ENCODE assay signal across 8 cellular contexts in genomic region chr12:121795029-121795977, GRCh38.
A peak's percentile ranks its signal among the peaks of the same experiment; 100 is the strongest.
DNase-seq lines count a peak whose midpoint lies in the region; ATAC-seq and TF ChIP-seq lines count a peak whose summit lies in the region.

No MANE protein-coding gene starts in this region.

- H3K27ac Mint-ChIP-seq in central memory CD8-positive, alpha-beta T cell (ENCODE audit: low read depth): peak overlapping the region; percentile 91

- H3K9me3 Mint-ChIP-seq in central memory CD8-positive, alpha-beta T cell: no peaks in the 10 kb centered on the region

- peaks cover 55% of the 10 kb centered on the region for H3K36me3 Mint-ChIP-seq in central memory CD8-positive, alpha-beta T cell (ENCODE audit: insufficient read depth)

- DNase-seq in AG20443 (ENCODE audit: low spot score): peak; percentile 80
- peak; percentile 87 for DNase-seq in GM20000 (ENCODE audit: low spot score)
- DNase-seq in NCI-H2171 (lab: John Stamatoyannopoulos, UW): peak; percentile 57
- DNase-seq in activated CD4-positive, CD25-positive, alpha-beta regulatory T cell treated with anti-CD3 and anti-CD28 coated beads, Interleukin-2, amount 50 U/mL, for 72 hours: peak; percentile 88
- peak; percentile 76 to 84 for DNase-seq in central memory CD8-positive, alpha-beta T cell (ENCODE audit: low spot score in 2 of 2)
- DNase-seq in kidney glomerular epithelial cell (lab: John Stamatoyannopoulos, UW): peak; percentile 48
- DNase-seq in stimulated activated CD4-positive, alpha-beta T cell treated with anti-CD3 and anti-CD28 coated beads, Interleukin-15, amount 100 ng/mL, for 1 hour (ENCODE audit: low read depth in 1 of 2, low spot score in 1 of 2): peak; percentile 74 to 77

- H3K4me3 Mint-ChIP-seq in central memory CD8-positive, alpha-beta T cell: peak overlapping the region; percentile 91

- TF ChIP-seq CTCF in GM20000 (IDR thresholded peaks at IDR 0.05; ENCODE audit: extremely low read depth, missing control alignments): peak; percentile 97

- peaks cover 58% of the 10 kb centered on the region for H3K4me1 Mint-ChIP-seq in central memory CD8-positive, alpha-beta T cell

- ATAC-seq in central memory CD8-positive, alpha-beta T cell (replicated peaks; ENCODE audit: extremely low read depth, poor library complexity, severe bottlenecking): peak; percentile 22
- ATAC-seq in HG02588 (IDR thresholded peaks at IDR 0.05; ENCODE audit: unreplicated experiment): no peak

- no peaks in the 10 kb centered on the region for H3K27me3 Mint-ChIP-seq in central memory CD8-positive, alpha-beta T cell
